Comparison of ENCODE assay signal across 40 cellular contexts in genomic region chr1:110225756-110226404, GRCh38.
"Had no signal": no experiment of that assay in that cellular context is flagged by ENCODE, and none has a peak within 500 bp of the region (broad histone marks: within the 10 kb centered on the region; RNA-seq: fewer than 3 reads in every experiment).

No MANE protein-coding gene starts in this region.

- H3K27ac Mint-ChIP-seq: activated CD4-positive, alpha-beta memory T cell treated with anti-CD3 and anti-CD28 coated beads for 36 hours; activated CD4-positive, alpha-beta T cell treated with anti-CD3 and anti-CD28 coated beads, Interleukin-2, amount 10 ng/mL, durations not matched to agents 24 days and 14 days; activated CD8-positive, alpha-beta T cell treated with anti-CD3 and anti-CD28 coated beads for 36 hours; activated naive CD4-positive, alpha-beta T cell treated with anti-CD3 and anti-CD28 coated beads for 36 hours; activated naive CD8-positive, alpha-beta T cell treated with anti-CD3 and anti-CD28 coated beads for 36 hours; activated T-cell treated with anti-CD3 and anti-CD28 coated beads, Interleukin-2, amount 50 U/mL, for 72 hours; activated T-helper 17 cell treated with anti-CD3 and anti-CD28 coated beads, Interleukin-2, amount 50 U/mL, for 72 hours; T-helper 1 cell treated with Interleukin-12 subunit alpha and Interleukin-12 subunit beta and Interleukin-4 antibody, amounts not matched to agents 30 μg/mL and 1 μg/mL, for 36 hours; T-helper 2 cell treated with Interferon-gamma antibody and Interleukin-4, amounts not matched to agents 5 μg/mL and 100 μg/mL, for 36 hours; WTC11 had no signal

- H3K4me3 ChIP-seq: adrenal gland, body of pancreas, breast epithelium, cardiac muscle cell had no signal

- H3K36me3 ChIP-seq: brain microvascular endothelial cell, breast epithelium, cardiac muscle cell had no signal

- ATAC-seq: activated CD4-positive, CD25-positive, alpha-beta regulatory T cell treated with anti-CD3 and anti-CD28 coated beads, Interleukin-2, amount 50 U/mL, for 24 hours; activated CD8-positive, alpha-beta T cell treated with anti-CD3 and anti-CD28 coated beads for 36 hours; activated naive CD4-positive, alpha-beta T cell treated with anti-CD3 and anti-CD28 coated beads, Interleukin-2, amount 50 U/mL, for 72 hours; activated T-cell treated with anti-CD3 and anti-CD28 coated beads, Interleukin-2, amount 50 U/mL, for 4 hours; activated T-cell treated with anti-CD3 and anti-CD28 coated beads, Interleukin-2, amount 50 U/mL, for 72 hours; activated T-helper 17 cell treated with anti-CD3 and anti-CD28 coated beads, Interleukin-2, amount 50 U/mL, for 72 hours; body of pancreas; WTC11 had no signal

- H3K27me3 Mint-ChIP-seq: activated CD4-positive, alpha-beta memory T cell treated with anti-CD3 and anti-CD28 coated beads for 36 hours; activated CD4-positive, alpha-beta T cell treated with anti-CD3 and anti-CD28 coated beads, Interleukin-2, amount 10 ng/mL, durations not matched to agents 24 days and 14 days; activated CD8-positive, alpha-beta T cell treated with anti-CD3 and anti-CD28 coated beads for 36 hours; activated naive CD8-positive, alpha-beta T cell treated with anti-CD3 and anti-CD28 coated beads for 36 hours; activated T-helper 17 cell treated with anti-CD3 and anti-CD28 coated beads, Interleukin-2, amount 50 U/mL, for 72 hours; central memory CD8-positive, alpha-beta T cell had no signal

- H3K9me3 Mint-ChIP-seq: activated CD4-positive, alpha-beta memory T cell treated with anti-CD3 and anti-CD28 coated beads for 36 hours; activated CD4-positive, alpha-beta T cell treated with anti-CD3 and anti-CD28 coated beads, Interleukin-2, amount 10 ng/mL, durations not matched to agents 24 days and 14 days; activated CD8-positive, alpha-beta T cell treated with anti-CD3 and anti-CD28 coated beads for 36 hours; activated naive CD4-positive, alpha-beta T cell treated with anti-CD3 and anti-CD28 coated beads for 36 hours; activated naive CD4-positive, alpha-beta T cell treated with anti-CD3 and anti-CD28 coated beads, Interleukin-2, amount 50 U/mL, for 72 hours; activated naive CD8-positive, alpha-beta T cell treated with anti-CD3 and anti-CD28 coated beads for 36 hours; activated T-cell treated with anti-CD3 and anti-CD28 coated beads, Interleukin-2, amount 50 U/mL, for 4 hours; activated T-cell treated with anti-CD3 and anti-CD28 coated beads, Interleukin-2, amount 50 U/mL, for 72 hours; activated T-helper 1 cell treated with anti-CD3 and anti-CD28 coated beads, Interleukin-12 subunit alpha, Interleukin-12 subunit beta, Interleukin-2, Interleukin-4 antibody, amounts not matched to agents 30 ng/mL and 10 ng/mL and 1 ng/mL, durations not matched to agents 14 hours and 24 hours and 36 hours; activated T-helper 17 cell treated with anti-CD3 and anti-CD28 coated beads, Interleukin-2, amount 50 U/mL, for 72 hours; central memory CD8-positive, alpha-beta T cell; T-helper 1 cell treated with Interleukin-12 subunit alpha and Interleukin-12 subunit beta and Interleukin-4 antibody, amounts not matched to agents 30 μg/mL and 1 μg/mL, for 36 hours; T-helper 2 cell treated with Interferon-gamma antibody and Interleukin-4, amounts not matched to agents 5 μg/mL and 100 μg/mL, for 36 hours; WTC11 had no signal

- H3K4me1 Mint-ChIP-seq: activated CD4-positive, alpha-beta T cell treated with anti-CD3 and anti-CD28 coated beads, Interleukin-2, amount 10 ng/mL, durations not matched to agents 24 days and 14 days; activated naive CD8-positive, alpha-beta T cell treated with anti-CD3 and anti-CD28 coated beads for 36 hours; activated T-helper 17 cell treated with anti-CD3 and anti-CD28 coated beads, Interleukin-2, amount 50 U/mL, for 72 hours; central memory CD8-positive, alpha-beta T cell had no signal

- H3K4me3 Mint-ChIP-seq: activated CD4-positive, alpha-beta memory T cell treated with anti-CD3 and anti-CD28 coated beads for 36 hours; activated CD4-positive, alpha-beta T cell treated with anti-CD3 and anti-CD28 coated beads, Interleukin-2, amount 10 ng/mL, durations not matched to agents 24 days and 14 days; activated CD8-positive, alpha-beta T cell treated with anti-CD3 and anti-CD28 coated beads for 36 hours; activated naive CD4-positive, alpha-beta T cell treated with anti-CD3 and anti-CD28 coated beads for 36 hours; activated naive CD8-positive, alpha-beta T cell treated with anti-CD3 and anti-CD28 coated beads for 36 hours; activated T-cell treated with anti-CD3 and anti-CD28 coated beads, Interleukin-2, amount 50 U/mL, for 4 hours; activated T-cell treated with anti-CD3 and anti-CD28 coated beads, Interleukin-2, amount 50 U/mL, for 72 hours; activated T-helper 1 cell treated with anti-CD3 and anti-CD28 coated beads, Interleukin-12 subunit alpha, Interleukin-12 subunit beta, Interleukin-2, Interleukin-4 antibody, amounts not matched to agents 30 ng/mL and 10 ng/mL and 1 ng/mL, durations not matched to agents 14 hours and 24 hours and 36 hours; activated T-helper 17 cell treated with anti-CD3 and anti-CD28 coated beads, Interleukin-2, amount 50 U/mL, for 72 hours; central memory CD8-positive, alpha-beta T cell; T-helper 1 cell treated with Interleukin-12 subunit alpha and Interleukin-12 subunit beta and Interleukin-4 antibody, amounts not matched to agents 30 μg/mL and 1 μg/mL, for 36 hours; T-helper 2 cell treated with Interferon-gamma antibody and Interleukin-4, amounts not matched to agents 5 μg/mL and 100 μg/mL, for 36 hours; WTC11 had no signal

- H3K9me3 ChIP-seq: adrenal gland, body of pancreas, breast epithelium had no signal

- H3K27me3 ChIP-seq: adrenal gland, body of pancreas, brain microvascular endothelial cell, breast epithelium, cardiac muscle cell had no signal

- H3K27ac ChIP-seq: adrenal gland, body of pancreas, brain microvascular endothelial cell, breast epithelium, cardiac muscle cell, VCaP had no signal

- H3K4me1 ChIP-seq: adrenal gland had no signal

- DNase-seq: activated CD4-positive, alpha-beta memory T cell treated with anti-CD3 and anti-CD28 coated beads for 36 hours; activated CD4-positive, alpha-beta T cell treated with anti-CD3 and anti-CD28 coated beads for 4 hours; activated CD4-positive, alpha-beta T cell treated with anti-CD3 and anti-CD28 coated beads, Interleukin-2, amount 10 ng/mL, durations not matched to agents 24 days and 14 days; activated CD4-positive, alpha-beta T cell treated with anti-CD3 and anti-CD28 coated beads, Interleukin-2, amount 50 U/mL, for 1 hour; activated CD4-positive, alpha-beta T cell treated with anti-CD3 and anti-CD28 coated beads, Interleukin-2, amount 50 U/mL, for 4 hours; activated CD4-positive, CD25-positive, alpha-beta regulatory T cell; activated CD8-positive, alpha-beta memory T cell treated with anti-CD3 and anti-CD28 coated beads, Interleukin-2, amount 50 U/mL, for 4 hours; activated CD8-positive, alpha-beta T cell treated with anti-CD3 and anti-CD28 coated beads for 36 hours; activated effector memory CD4-positive, alpha-beta T cell treated with anti-CD3 and anti-CD28 coated beads, Interleukin-2, amount 50 U/mL, for 16 hours; activated gamma-delta T cell treated with Interleukin-2 at 50 U/mL for 16 hours; activated naive CD4-positive, alpha-beta T cell; activated naive CD4-positive, alpha-beta T cell treated with anti-CD3 and anti-CD28 coated beads for 36 hours; activated naive CD4-positive, alpha-beta T cell treated with anti-CD3 and anti-CD28 coated beads, Interleukin-2, amount 50 U/mL, for 16 hours; activated naive CD8-positive, alpha-beta T cell treated with anti-CD3 and anti-CD28 coated beads for 36 hours; activated T-cell treated with anti-CD3 and anti-CD28 coated beads for 4 hours; activated T-cell treated with anti-CD3 and anti-CD28 coated beads, Interleukin-2, amount 50 U/mL, for 1 hour; activated T-cell treated with anti-CD3 and anti-CD28 coated beads, Interleukin-2, amount 50 U/mL, for 4 hours; activated T-cell treated with anti-CD3 and anti-CD28 coated beads, Interleukin-2, amount 50 U/mL, for 72 hours; adrenal gland; amniotic stem cell; aorta; body of pancreas; brain microvascular endothelial cell; caudate nucleus; cerebellar nuclear complex; SW 1271; T-helper 1 cell; T-helper 2 cell; T-helper 9 cell had no signal
